In genomic region chr17:1147664-1148063, GRCh38 we compare ENCODE assay signal across 8 cellular contexts. TPM values are rescaled to one million over a fixed set of nuclear protein-coding genes. Genes with fewer than 3 reads are reported as not detected.
DNase-seq lines count a peak whose midpoint lies in the region; ATAC-seq and TF ChIP-seq lines count a peak whose summit lies in the region.

No MANE protein-coding gene starts in this region.

- no peak for ATAC-seq in GM18867 (IDR thresholded peaks at IDR 0.05; ENCODE audit: unreplicated experiment)
- ATAC-seq in HG02840 (IDR thresholded peaks at IDR 0.05; ENCODE audit: low FRiP score, unreplicated experiment) = no peak

- no peak for TF ChIP-seq CTCF in endothelial cell (IDR thresholded peaks at IDR 0.05; ENCODE audit: unreplicated experiment)

- DNase-seq in HEK293T (ENCODE audit: extremely low spot score) (peak; percentile 74), NCI-H748 (lab: John Stamatoyannopoulos, UW; ENCODE audit: unreplicated experiment) (peak; percentile 80), endothelial cell (ENCODE audit: low spot score) (peak; percentile 73), nucleus accumbens (lab: John Stamatoyannopoulos, UW) (peak in 30 of 56 donors; percentile 10 to 81 (median 35)), NCI-H1048 (lab: John Stamatoyannopoulos, UW) (no peak), dedifferentiated amniotic fluid mesenchymal stem cell (ENCODE audit: extremely low spot score) (no peak)

- peaks cover 9% of the 10 kb centered on the region for H3K36me3 Mint-ChIP-seq in endothelial cell (ENCODE audit: low read depth, unreplicated experiment)

- peaks cover 29% of the 10 kb centered on the region for H3K4me1 Mint-ChIP-seq in endothelial cell (ENCODE audit: unreplicated experiment)

- H3K4me3 Mint-ChIP-seq in endothelial cell (ENCODE audit: unreplicated experiment) = no peak overlapping the region

- H3K9me3 Mint-ChIP-seq in endothelial cell (ENCODE audit: unreplicated experiment) = no peaks in the 10 kb centered on the region

- H3K27ac Mint-ChIP-seq in endothelial cell (ENCODE audit: unreplicated experiment) = no peak overlapping the region

- CTCF ChIA-PET in HEK293T (lab: Yijun Ruan, JAX) = interaction anchor here (1.5 to 4.0 kb wide), 4 partner anchors 9 to 91 kb away, joined by 3 to 27 read pairs (median 12); no protein-coding TSS in a partner anchor

- H3K27me3 Mint-ChIP-seq in endothelial cell (ENCODE audit: unreplicated experiment) = peaks cover 4% of the 10 kb centered on the region

- POLR2A ChIA-PET in HEK293T (lab: Yijun Ruan, JAX) = interaction anchor here (0.9 to 2.0 kb wide), 2 partner anchors 10 to 25 kb away, joined by 5 to 9 read pairs; no protein-coding TSS in a partner anchor

TF ChIP-seq in HEK293T, 16 proteins besides CTCF, POLR2A, EP300 and RAD21:
- TF ChIP-seq FOXM1 (IDR thresholded peaks at IDR 0.05; ENCODE audit: borderline replicate concordance) (no peak), NFRKB (IDR thresholded peaks at IDR 0.05) (no peak), TARDBP (IDR thresholded peaks at IDR 0.05) (no peak), PKNOX1 (IDR thresholded peaks at IDR 0.05) (no peak), ELF4 (IDR thresholded peaks at IDR 0.05) (no peak), LEF1 (IDR thresholded peaks at IDR 0.05; ENCODE audit: borderline replicate concordance) (no peak), ZNF384 (IDR thresholded peaks at IDR 0.05) (no peak), CTBP1 (IDR thresholded peaks at IDR 0.05; ENCODE audit: borderline replicate concordance) (no peak), FOXA1 (IDR thresholded peaks at IDR 0.05) (no peak), HDGF (IDR thresholded peaks at IDR 0.05; ENCODE audit: borderline replicate concordance) (no peak), L3MBTL2 (conservative IDR thresholded peaks at IDR 0.05) (no peak; the same call in 1 of the 2 replicates), ARNT (IDR thresholded peaks at IDR 0.05) (no peak), FOXK2 (IDR thresholded peaks at IDR 0.05) (no peak), SUZ12 (IDR thresholded peaks at IDR 0.05) (no peak), SP1 (IDR thresholded peaks at IDR 0.05) (no peak)
TF ChIP-seq in HEK293T: peak in this region for 0.

RNA-seq across cellular contexts. Expression of gene ABR, which starts 32.1 kb away (rescaled TPM):
- 76.6 TPM for total RNA-seq in endothelial cell (ENCODE audit: unreplicated experiment)

Comparison
In these comparisons a context has a peak if more than half of its experiments do, and no peak if none do; other contexts are left out.
1. DNase-seq: peak in HEK293T (single experiment), NCI-H748 (single experiment), endothelial cell (single experiment) and nucleus accumbens (30 of 56); none in NCI-H1048 (single experiment) and dedifferentiated amniotic fluid mesenchymal stem cell (single experiment).